9 cellular contexts compared by ENCODE assay signal in genomic region chr18:9494778-9495302, GRCh38. TPM values are rescaled to one million over a fixed set of nuclear protein-coding genes. Genes with fewer than 3 reads are reported as not detected.
DNase-seq lines count a peak whose midpoint lies in the region; ATAC-seq and TF ChIP-seq lines count a peak whose summit lies in the region.
"Had no signal": no experiment of that assay in that cellular context is flagged by ENCODE, and none has a peak within 500 bp of the region (broad histone marks: within the 10 kb centered on the region; RNA-seq: fewer than 3 reads in every experiment).

No MANE protein-coding gene starts in this region.

- WGBS in sigmoid colon, 2 donors, result 84 to 92% methylated on average over 9 of the region's 9 CpGs
- 91 to 92% methylated on average over 9 of the region's 9 CpGs for WGBS in GM23248 (ENCODE audit: low coverage in 1 of 2, low lambda C conversion rate in 2 of 2, missing lambda C conversion rate in 2 of 2), 2 experiments

- intact Hi-C loops in left lung (cut with DNase I), result no loop called here
- intact Hi-C loops in sigmoid colon (cut with DNase I), result no loop called here

- no peaks in the 10 kb centered on the region for H3K9me2 ChIP-seq in GM23248 (ENCODE audit: insufficient read depth)

- H3K9me3 ChIP-seq in left lung, result no peaks in the 10 kb centered on the region
- H3K9me3 ChIP-seq in sigmoid colon, result no peaks in the 10 kb centered on the region
- no peaks in the 10 kb centered on the region for H3K9me3 ChIP-seq in GM23248 (ENCODE audit: low read depth)

- peak overlapping the region; percentile 75 for H3K4me3 Mint-ChIP-seq in natural killer cell treated with Interleukin-12 subunit alpha and Interleukin-12 subunit beta and Interleukin-15 and Interleukin-18, amount 100 ng/mL, for 72 hours
- H3K4me3 Mint-ChIP-seq: stimulated activated naive CD8-positive, alpha-beta T cell treated with anti-CD3 and anti-CD28 coated beads, Interleukin-15, Interleukin-2, amounts not matched to agents 100 ng/mL and 50 ng/mL, for 24 hours had no signal

- TF ChIP-seq EP300 in sigmoid colon (IDR thresholded peaks at IDR 0.05), result no peak

- H3K79me2 ChIP-seq in GM23248 (ENCODE audit: insufficient read depth), result peaks cover 100% of the 10 kb centered on the region

- H3K4me2 ChIP-seq in GM23248 (ENCODE audit: unreplicated experiment), result no peak overlapping the region

- ATAC-seq in GM18873 (IDR thresholded peaks at IDR 0.05; ENCODE audit: low FRiP score, unreplicated experiment), result peak; percentile 62
- ATAC-seq in HG02970 (IDR thresholded peaks at IDR 0.05; ENCODE audit: low FRiP score, unreplicated experiment), result peak; percentile 83
- peak; percentile 95 to 96 for ATAC-seq in natural killer cell treated with Interleukin-12 subunit alpha and Interleukin-12 subunit beta and Interleukin-15 and Interleukin-18, amount 100 ng/mL, for 72 hours
- no peak for ATAC-seq in left lung

- H3K36me3 ChIP-seq in left lung, result no peaks in the 10 kb centered on the region
- no peaks in the 10 kb centered on the region for H3K36me3 ChIP-seq in sigmoid colon
- no peaks in the 10 kb centered on the region for H3K36me3 ChIP-seq in GM23248 (ENCODE audit: low read depth)

- TF ChIP-seq CTCF in left lung (IDR thresholded peaks at IDR 0.05), result no peak
- TF ChIP-seq CTCF in sigmoid colon (IDR thresholded peaks at IDR 0.05), result no peak

- no peak overlapping the region for H3K27ac ChIP-seq in left lung
- H3K27ac ChIP-seq in sigmoid colon, result no peak overlapping the region
- no peak overlapping the region for H3K27ac ChIP-seq in GM23248

- H4K20me1 ChIP-seq in GM23248 (ENCODE audit: insufficient read depth), result no peaks in the 10 kb centered on the region; the same call in 1 of the 2 replicates

- TF ChIP-seq POLR2A in sigmoid colon (IDR thresholded peaks at IDR 0.05), result no peak

- H3K27ac Mint-ChIP-seq in natural killer cell treated with Interleukin-12 subunit alpha and Interleukin-12 subunit beta and Interleukin-15 and Interleukin-18, amount 100 ng/mL, for 72 hours, result peak overlapping the region; percentile 81 to 90
- H3K27ac Mint-ChIP-seq: stimulated activated naive CD8-positive, alpha-beta T cell treated with anti-CD3 and anti-CD28 coated beads, Interleukin-15, Interleukin-2, amounts not matched to agents 100 ng/mL and 50 ng/mL, for 24 hours had no signal

- H3K4me3 ChIP-seq in left lung (no peak overlapping the region), sigmoid colon (no peak overlapping the region), GM23248 (no peak overlapping the region)

- DNase-seq in RPMI7951 (ENCODE audit: low read depth) (peak; percentile 78), left lung (no peak), sigmoid colon (no peak), GM23248 (no peak), SKM-1 (lab: John Stamatoyannopoulos, UW; ENCODE audit: unreplicated experiment) (no peak)
- DNase-seq in natural killer cell treated with Interleukin-12 subunit alpha and Interleukin-12 subunit beta and Interleukin-15 and Interleukin-18, amount 100 ng/mL, for 72 hours (ENCODE audit: low spot score), result peak; percentile 71

- no peak overlapping the region for H2AFZ ChIP-seq in GM23248

- H3F3A ChIP-seq in GM23248 (ENCODE audit: insufficient read depth), result no peaks in the 10 kb centered on the region

- H3K27me3 ChIP-seq in left lung, result no peaks in the 10 kb centered on the region
- no peaks in the 10 kb centered on the region for H3K27me3 ChIP-seq in sigmoid colon
- H3K27me3 ChIP-seq in GM23248 (replicated peaks; ENCODE audit: insufficient read depth), result no peaks in the 10 kb centered on the region

- peaks cover 19% of the 10 kb centered on the region for H3K36me3 Mint-ChIP-seq in natural killer cell treated with Interleukin-12 subunit alpha and Interleukin-12 subunit beta and Interleukin-15 and Interleukin-18, amount 100 ng/mL, for 72 hours

- peaks cover 0 to 20% of the 10 kb centered on the region in 2 donors for H3K4me1 ChIP-seq in left lung
- peaks cover 0 to 15% (median 0%) of the 10 kb centered on the region in 4 donors for H3K4me1 ChIP-seq in sigmoid colon
- no peaks in the 10 kb centered on the region for H3K4me1 ChIP-seq in GM23248 (ENCODE audit: insufficient read depth)

- peaks cover 34 to 35% of the 10 kb centered on the region in 2 donors for H3K4me1 Mint-ChIP-seq in natural killer cell treated with Interleukin-12 subunit alpha and Interleukin-12 subunit beta and Interleukin-15 and Interleukin-18, amount 100 ng/mL, for 72 hours (ENCODE audit: low read depth in 2 of 2)

- in situ Hi-C loops in GM23248 (cut with MboI), result no loop called here

- H3K27me3 Mint-ChIP-seq in natural killer cell treated with Interleukin-12 subunit alpha and Interleukin-12 subunit beta and Interleukin-15 and Interleukin-18, amount 100 ng/mL, for 72 hours, result no peaks in the 10 kb centered on the region
- H3K27me3 Mint-ChIP-seq: stimulated activated naive CD8-positive, alpha-beta T cell treated with anti-CD3 and anti-CD28 coated beads, Interleukin-15, Interleukin-2, amounts not matched to agents 100 ng/mL and 50 ng/mL, for 24 hours had no signal

- H3K9me3 Mint-ChIP-seq in natural killer cell treated with Interleukin-12 subunit alpha and Interleukin-12 subunit beta and Interleukin-15 and Interleukin-18, amount 100 ng/mL, for 72 hours, result no peaks in the 10 kb centered on the region

- H3K9ac ChIP-seq in GM23248, result no peak overlapping the region

RNA-seq across cellular contexts. Expression of gene RALBP1, which starts 19.5 kb away (rescaled TPM):
- 38.1 and 38.5 TPM in 2 replicates for total RNA-seq in RPMI7951 (2014; rRNA removed; shearing (Covaris generic))
- total RNA-seq in natural killer cell treated with Interleukin-12 subunit alpha and Interleukin-12 subunit beta and Interleukin-15 and Interleukin-18, amount 100 ng/mL, for 72 hours, result 10 to 100 TPM; 51.0 to 64.3 TPM
- 10 to 100 TPM; 46.8 to 48.7 TPM for total RNA-seq in left lung
- 10 to 100 TPM; 68.1 to 89.7 (median 86.6) TPM for total RNA-seq in sigmoid colon
- 10 to 100 TPM; 42.3 to 49.5 (median 45.0) TPM for polyA plus RNA-seq in sigmoid colon
- 83.9 and 90.4 TPM in 2 replicates for total RNA-seq in GM23248 (2014; rRNA removed; shearing (Covaris generic))
- 44.7 and 49.9 TPM in 2 replicates for polyA plus RNA-seq in GM23248 (2016; fragmentation: Nextera tagmentation; extraction: Ambion mirVana)

Comparison
In these comparisons a context has a peak if more than half of its experiments do, and no peak if none do; other contexts are left out.
1. DNase-seq: peak in RPMI7951 (single experiment) and natural killer cell treated with Interleukin-12 subunit alpha and Interleukin-12 subunit beta and Interleukin-15 and Interleukin-18, amount 100 ng/mL, for 72 hours (single experiment); none in left lung (0 of 2), sigmoid colon (single experiment), GM23248 (single experiment) and SKM-1 (single experiment).